Comparison of ENCODE assay signal across 1 cellular context in genomic region chr17:65181237-65182061, GRCh38.
TF ChIP-seq lines count a peak whose summit lies in the region.

No MANE protein-coding gene starts in this region.

TF ChIP-seq in GM12878, 131 proteins besides CTCF, POLR2A, EP300 and RAD21 (continued from another document):
- TF ChIP-seq RELB (IDR thresholded peaks at IDR 0.05; ENCODE audit: low read depth) (peak; percentile 89), PAX5 (IDR thresholded peaks at IDR 0.05; ENCODE audit: borderline replicate concordance, low read depth, low read length) (no peak), ZNF24 (IDR thresholded peaks at IDR 0.05) (no peak; the same call in 1 of the 2 replicates), ZNF384 (IDR thresholded peaks at IDR 0.05; ENCODE audit: borderline replicate concordance, low read depth, low read length) (no peak), TARDBP (IDR thresholded peaks at IDR 0.05; ENCODE audit: borderline replicate concordance) (no peak; the same call in 1 of the 2 replicates), YY1 (IDR thresholded peaks at IDR 0.05; ENCODE audit: low read depth, low read length) (peak; percentile 81; the same call in 1 of the 2 replicates), STAT3 (IDR thresholded peaks at IDR 0.05; ENCODE audit: low read depth, low read length) (no peak), BACH1 (IDR thresholded peaks at IDR 0.05; ENCODE audit: borderline replicate concordance) (peak; percentile 69; the same call in 1 of the 2 replicates), ZNF687 (IDR thresholded peaks at IDR 0.05) (peak; percentile 81), REST (IDR thresholded peaks at IDR 0.05; ENCODE audit: low read depth, low read length) (no peak)
